Comparison of ENCODE assay signal across 8 cellular contexts in the genomic region with DNA sequence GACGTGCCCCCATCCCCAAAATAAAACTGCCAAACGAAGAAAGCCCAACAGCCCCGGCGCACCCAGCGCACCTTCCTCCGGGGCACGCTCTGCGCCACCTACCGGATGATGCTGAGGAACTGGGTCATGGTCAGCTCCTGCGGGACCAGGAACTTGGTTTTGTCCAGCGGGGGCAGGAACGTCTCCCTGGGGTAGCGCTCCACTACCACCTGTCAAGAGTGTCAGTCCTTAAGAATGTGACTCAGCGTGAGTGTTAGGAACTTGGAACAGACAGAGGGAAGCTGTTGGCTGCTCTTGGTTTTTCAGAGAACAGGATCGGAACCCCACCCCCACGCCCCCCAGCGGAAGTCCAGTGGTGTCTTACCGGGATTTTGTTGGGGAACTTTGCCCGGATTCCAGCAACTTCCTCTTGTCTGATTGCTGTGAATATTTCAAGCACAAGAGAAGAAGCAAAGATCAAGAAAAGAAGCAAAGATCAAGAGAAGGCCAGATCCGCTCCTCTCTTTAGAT. TPM values are rescaled to one million over a fixed set of nuclear protein-coding genes. Genes with fewer than 3 reads are reported as not detected.
DNase-seq lines count a peak whose midpoint lies in the region; ATAC-seq and TF ChIP-seq lines count a peak whose summit lies in the region.

No MANE protein-coding gene starts in this region.

- no peak overlapping the region for H3K27ac ChIP-seq in GM23248
- no peak overlapping the region for H3K27ac ChIP-seq in coronary artery
- H3K27ac ChIP-seq in left lung = peak overlapping the region; percentile 23 to 33

- 19 to 20% methylated on average over 20 of the region's 20 CpGs for WGBS in GM23248 (ENCODE audit: low coverage in 1 of 2, low lambda C conversion rate in 2 of 2, missing lambda C conversion rate in 2 of 2), 2 experiments

- H3K9me2 ChIP-seq in GM23248 (ENCODE audit: insufficient read depth) = no peaks in the 10 kb centered on the region

- no peaks in the 10 kb centered on the region for H3K79me2 ChIP-seq in GM23248 (ENCODE audit: insufficient read depth)

- peak overlapping the region; percentile 35 for H3K4me3 Mint-ChIP-seq in activated CD4-positive, alpha-beta T cell treated with anti-CD3 and anti-CD28 coated beads for 36 hours

- in situ Hi-C loops in GM23248 (cut with MboI) = loop anchor here (10.0 to 25.0 kb wide), 2 partner anchors 104 to 386 kb away; no protein-coding TSS in a partner anchor

- no peaks in the 10 kb centered on the region for H3K36me3 Mint-ChIP-seq in activated CD4-positive, alpha-beta T cell treated with anti-CD3 and anti-CD28 coated beads for 36 hours (ENCODE audit: low read depth)

- H3K36me3 ChIP-seq in GM23248 (ENCODE audit: low read depth) = no peaks in the 10 kb centered on the region
- H3K36me3 ChIP-seq in left lung = no peaks in the 10 kb centered on the region

- intact Hi-C loops in activated CD4-positive, alpha-beta T cell treated with anti-CD3 and anti-CD28 coated beads for 36 hours (cut with DNase I, micrococcal nuclease) = loop anchor here (1.0 to 5.0 kb wide), 7 partner anchors 102 to 1266 kb away; a partner anchor contains a TSS
- intact Hi-C loops in left lung (cut with DNase I) = no loop called here

- peak overlapping the region; percentile 18 for H3K9ac ChIP-seq in GM23248

- TF ChIP-seq CTCF in coronary artery (IDR thresholded peaks at IDR 0.05) = peak; percentile 20
- peak; percentile 56 to 62 for TF ChIP-seq CTCF in left lung (IDR thresholded peaks at IDR 0.05)

- H3K9me3 ChIP-seq in GM23248 (ENCODE audit: low read depth) = no peaks in the 10 kb centered on the region
- H3K9me3 ChIP-seq in left lung = no peaks in the 10 kb centered on the region

- peaks cover 16% of the 10 kb centered on the region; the same call in 1 of the 2 replicates for H3K4me1 ChIP-seq in GM23248 (ENCODE audit: insufficient read depth)
- peaks cover 7 to 8% of the 10 kb centered on the region in 2 donors for H3K4me1 ChIP-seq in left lung

- H3K4me3 ChIP-seq in GM23248 = peak overlapping the region; percentile 62
- H3K4me3 ChIP-seq in coronary artery = peak overlapping the region; percentile 61
- peak overlapping the region; percentile 9 to 18 for H3K4me3 ChIP-seq in left lung

- POLR2A ChIA-PET in activated CD4-positive, alpha-beta T cell treated with anti-CD3 and anti-CD28 coated beads for 36 hours (lab: Charles Lee) = no interaction called here

- peaks cover 4% of the 10 kb centered on the region for H3K27me3 Mint-ChIP-seq in activated CD4-positive, alpha-beta T cell treated with anti-CD3 and anti-CD28 coated beads for 36 hours

- H3K27me3 ChIP-seq in GM23248 (replicated peaks; ENCODE audit: insufficient read depth) (no peaks in the 10 kb centered on the region), left lung (no peaks in the 10 kb centered on the region)

- H3F3A ChIP-seq in GM23248 (ENCODE audit: insufficient read depth) = peaks cover 4% of the 10 kb centered on the region; the same call in 1 of the 2 replicates

- H4K20me1 ChIP-seq in GM23248 (ENCODE audit: insufficient read depth) = no peaks in the 10 kb centered on the region

- peak; percentile 79 for DNase-seq in EH (ENCODE audit: low read depth)
- peak; percentile 88 for DNase-seq in GM23248
- peak; percentile 93 for DNase-seq in M059J (ENCODE audit: low read depth)
- peak; percentile 74 for DNase-seq in activated CD4-positive, alpha-beta T cell treated with anti-CD3 and anti-CD28 coated beads for 36 hours
- peak; percentile 78 for DNase-seq in coronary artery (ENCODE audit: low spot score)
- DNase-seq in left lung = peak; percentile 78 to 87
- peak; percentile 45 to 49 for DNase-seq in stimulated activated CD4-positive, alpha-beta T cell treated with anti-CD3 and anti-CD28 coated beads, Interleukin-2, amount 100 ng/mL, for 48 hours

- no peak overlapping the region for H3K27ac Mint-ChIP-seq in activated CD4-positive, alpha-beta T cell treated with anti-CD3 and anti-CD28 coated beads for 36 hours

- ATAC-seq in activated CD4-positive, alpha-beta T cell treated with anti-CD3 and anti-CD28 coated beads for 36 hours = peak; percentile 78
- ATAC-seq in left lung (peak; percentile 90), HG02588 (IDR thresholded peaks at IDR 0.05; ENCODE audit: unreplicated experiment) (no peak)

- H3K4me2 ChIP-seq in GM23248 (ENCODE audit: unreplicated experiment) = peak overlapping the region; percentile 72

- H3K9me3 Mint-ChIP-seq in activated CD4-positive, alpha-beta T cell treated with anti-CD3 and anti-CD28 coated beads for 36 hours (ENCODE audit: low read depth) = no peaks in the 10 kb centered on the region

- peaks cover 4% of the 10 kb centered on the region for H3K4me1 Mint-ChIP-seq in activated CD4-positive, alpha-beta T cell treated with anti-CD3 and anti-CD28 coated beads for 36 hours

- CTCF ChIA-PET in activated CD4-positive, alpha-beta T cell treated with anti-CD3 and anti-CD28 coated beads for 36 hours (lab: Charles Lee) = interaction anchor here (0.7 to 2.5 kb wide), 19 partner anchors 8 to 468 kb away, joined by 3 to 10 read pairs (median 4); no protein-coding TSS in a partner anchor

- H2AFZ ChIP-seq in GM23248 = peak overlapping the region; percentile 74

RNA-seq across cellular contexts. Expression of a gene that starts 0.4 kb away (rescaled TPM):
- total RNA-seq in GM23248 (2014; rRNA removed; shearing (Covaris generic)) = not detected in 2 replicates
- polyA plus RNA-seq in GM23248 (2016; fragmentation: Nextera tagmentation; extraction: Ambion mirVana) = 0.36 TPM in 1 of 2 replicates, not detected in the other
- not detected in 2 replicates for total RNA-seq in M059J (2014; rRNA removed; shearing (Covaris generic))
- total RNA-seq in activated CD4-positive, alpha-beta T cell treated with anti-CD3 and anti-CD28 coated beads for 36 hours = not detected
- total RNA-seq in left lung = 1 to 10 TPM in 1 of 2 donors, under 1 TPM in 1; 0.92 to 1.3 TPM

RNA-seq across cellular contexts. Expression of a gene that starts 40.9 kb away (rescaled TPM):
- total RNA-seq in GM23248 (2014; rRNA removed; shearing (Covaris generic)) = not detected in 2 replicates
- polyA plus RNA-seq in GM23248 (2016; fragmentation: Nextera tagmentation; extraction: Ambion mirVana) = not detected in 2 replicates
- total RNA-seq in M059J (2014; rRNA removed; shearing (Covaris generic)) = not detected in 2 replicates
- not detected for total RNA-seq in activated CD4-positive, alpha-beta T cell treated with anti-CD3 and anti-CD28 coated beads for 36 hours
- total RNA-seq in left lung = not detected

Comparison
In these comparisons a context has a peak if more than half of its experiments do, and no peak if none do; other contexts are left out.
1. H3K27ac ChIP-seq: peak in left lung (2 of 2); none in GM23248 (single experiment) and coronary artery (0 of 2).
2. intact Hi-C loops: an anchor here in activated CD4-positive, alpha-beta T cell treated with anti-CD3 and anti-CD28 coated beads for 36 hours (1.0 to 5.0 kb wide); none called in left lung.
3. Peak in every context shown above with its lines, with median percentiles within 50 percentile points of each other: DNase-seq and H3K4me3 ChIP-seq.